ENCODE assay signal across 9 cellular contexts in genomic region chr7:91941450-91941849, GRCh38.
DNase-seq lines count a peak whose midpoint lies in the region; ATAC-seq, FAIRE-seq and TF ChIP-seq lines count a peak whose summit lies in the region.
"Had no signal": no experiment of that assay in that cellular context is flagged by ENCODE, and none has a peak within 500 bp of the region (broad histone marks: within the 10 kb centered on the region; RNA-seq: fewer than 3 reads in every experiment).

No MANE protein-coding gene starts in this region.

- H3K36me3 ChIP-seq in OCI-LY1 (ENCODE audit: insufficient read depth, low read length): 0 out of 2 replicates have a peak, but pooled peaks cover 2% of the 10 kb centered on the region

- TF ChIP-seq CTCF in OCI-LY1 (IDR thresholded peaks at IDR 0.05; ENCODE audit: low read length) (no peak), fibroblast of pulmonary artery (IDR thresholded peaks at IDR 0.05; ENCODE audit: low read length, missing control alignments) (no peak), nephron progenitor cell (IDR thresholded peaks at IDR 0.05) (no peak)

- H3K27me3 Mint-ChIP-seq in nephron progenitor cell (ENCODE audit: low read depth, poor library complexity): no peaks in the 10 kb centered on the region

- H4K20me1 ChIP-seq in OCI-LY1 (ENCODE audit: insufficient read depth, low read length): no peaks in the 10 kb centered on the region

- H3K27ac ChIP-seq in OCI-LY1 (ENCODE audit: low read depth, low read length, poor library complexity, severe bottlenecking): peak overlapping the region; percentile 78

- H3K4me3 Mint-ChIP-seq in nephron progenitor cell: peak overlapping the region; percentile 96

- H3K4me1 ChIP-seq in OCI-LY1 (ENCODE audit: insufficient read depth, low read length, severe bottlenecking): peaks cover 47% of the 10 kb centered on the region

- peak; percentile 34 to 68 for DNase-seq in NCI-H2081 (lab: John Stamatoyannopoulos, UW)
- DNase-seq in NCI-H2081 treated with DMSO at 0.1 percent for 48 hours (lab: John Stamatoyannopoulos, UW): no peak
- DNase-seq in activated T-helper 1 cell treated with Interleukin-2 at 50 U/mL for 16 hours (ENCODE audit: low read depth): peak; percentile 8
- DNase-seq in fibroblast of pulmonary artery (ENCODE audit: low read depth): peak; percentile 27
- peak; percentile 17 for DNase-seq in nephron progenitor cell
- peak; percentile 52 for DNase-seq in urothelium cell line (ENCODE audit: low spot score)

- H3K9me3 Mint-ChIP-seq in nephron progenitor cell: no peaks in the 10 kb centered on the region

- peak overlapping the region; percentile 84 for H3K4me2 ChIP-seq in OCI-LY1 (ENCODE audit: low read length)

- H3K9me2 ChIP-seq in OCI-LY1 (ENCODE audit: low read depth, low read length): no peaks in the 10 kb centered on the region

- peaks cover 49% of the 10 kb centered on the region for H3K79me2 ChIP-seq in OCI-LY1 (ENCODE audit: insufficient read depth, low read length)

- ATAC-seq in HG03196 (IDR thresholded peaks at IDR 0.05; ENCODE audit: unreplicated experiment): peak; percentile 34

- H3K36me3 Mint-ChIP-seq in nephron progenitor cell (ENCODE audit: low read depth): peaks cover 5% of the 10 kb centered on the region

- peaks cover 21% of the 10 kb centered on the region for H3K4me1 Mint-ChIP-seq in nephron progenitor cell

- no peaks in the 10 kb centered on the region for H3K9me3 ChIP-seq in OCI-LY1 (ENCODE audit: low read length)

- H3K27ac Mint-ChIP-seq in nephron progenitor cell: peak overlapping the region; percentile 77

- H3K9ac ChIP-seq in OCI-LY1 (ENCODE audit: low read length): peak overlapping the region; percentile 77

- H3K4me3 ChIP-seq in OCI-LY1 (ENCODE audit: low read depth, low read length, poor library complexity, severe bottlenecking) (peak overlapping the region; percentile 72), fibroblast of pulmonary artery (replicated peaks; ENCODE audit: low read depth, low read length) (peak overlapping the region; percentile 91)

- H3F3A ChIP-seq in OCI-LY1 (ENCODE audit: insufficient read depth, low read length): 0 out of 2 replicates have a peak, but pooled peaks cover 12% of the 10 kb centered on the region

- H2AFZ ChIP-seq in OCI-LY1 (ENCODE audit: low read length): no peak overlapping the region

- H3K27me3 ChIP-seq in OCI-LY1 (ENCODE audit: insufficient read depth, low read length): no peaks in the 10 kb centered on the region

- FAIRE-seq in urothelium cell line (lab: Jason Lieb, UNC): no peak
- FAIRE-seq: G401.6 had no signal
